10 cellular contexts compared by ENCODE assay signal in genomic region chr5:124527220-124527991, GRCh38.
DNase-seq lines count a peak whose midpoint lies in the region; ATAC-seq and TF ChIP-seq lines count a peak whose summit lies in the region.
"Had no signal": no experiment of that assay in that cellular context is flagged by ENCODE, and none has a peak within 500 bp of the region (broad histone marks: within the 10 kb centered on the region; RNA-seq: fewer than 3 reads in every experiment).

No MANE protein-coding gene starts in this region.

- ATAC-seq in GM21515 (IDR thresholded peaks at IDR 0.05; ENCODE audit: unreplicated experiment) (peak; percentile 48), GM21825 (IDR thresholded peaks at IDR 0.05; ENCODE audit: unreplicated experiment) (no peak)
- no peak for ATAC-seq in naive thymus-derived CD8-positive, alpha-beta T cell

- no peaks in the 10 kb centered on the region for H3K36me3 Mint-ChIP-seq in naive thymus-derived CD8-positive, alpha-beta T cell
- H3K36me3 Mint-ChIP-seq: activated CD4-positive, alpha-beta memory T cell treated with anti-CD3 and anti-CD28 coated beads for 36 hours had no signal

- no peak overlapping the region for H3K27ac Mint-ChIP-seq in naive thymus-derived CD8-positive, alpha-beta T cell
- H3K27ac Mint-ChIP-seq: activated CD4-positive, alpha-beta memory T cell treated with anti-CD3 and anti-CD28 coated beads for 36 hours had no signal

- no peak overlapping the region for H3K4me3 Mint-ChIP-seq in naive thymus-derived CD8-positive, alpha-beta T cell
- H3K4me3 Mint-ChIP-seq: activated CD4-positive, alpha-beta memory T cell treated with anti-CD3 and anti-CD28 coated beads for 36 hours had no signal

- POLR2A ChIA-PET in naive thymus-derived CD8-positive, alpha-beta T cell (lab: Charles Lee), result no interaction called here
- POLR2A ChIA-PET in GM10248 (lab: Yijun Ruan, JAX), result no interaction called here

- H3K27me3 Mint-ChIP-seq in naive thymus-derived CD8-positive, alpha-beta T cell, result peaks cover 0 to 7% (median 5%) of the 10 kb centered on the region in 5 donors
- H3K27me3 Mint-ChIP-seq: activated CD4-positive, alpha-beta memory T cell treated with anti-CD3 and anti-CD28 coated beads for 36 hours had no signal

- no peak for TF ChIP-seq CTCF in GM10248 (IDR thresholded peaks at IDR 0.05; ENCODE audit: control extremely low read depth, extremely low read depth, low read depth, missing control alignments)

- CTCF ChIA-PET in GM10248 (lab: Yijun Ruan, JAX), result interaction anchor here (1.1 kb wide), 1 partner anchor 9 kb away, joined by 3 read pairs; no protein-coding TSS in a partner anchor

- peaks cover 0 to 6% (median under 1%) of the 10 kb centered on the region in 4 donors for H3K4me1 Mint-ChIP-seq in naive thymus-derived CD8-positive, alpha-beta T cell

- H3K9me3 Mint-ChIP-seq in naive thymus-derived CD8-positive, alpha-beta T cell, result peaks cover 0 to 24% (median 3%) of the 10 kb centered on the region in 9 donors

- peak; percentile 24 for DNase-seq in Ammon's horn (ENCODE audit: low spot score)
- DNase-seq in M059J (ENCODE audit: low read depth), result peak; percentile 36
- peak; percentile 90 for DNase-seq in kidney tubule cell (ENCODE audit: low spot score)
- DNase-seq in CD1c-positive myeloid dendritic cell (ENCODE audit: extremely low spot score), result no peak
- no peak for DNase-seq in naive thymus-derived CD8-positive, alpha-beta T cell
- no peak for DNase-seq in GM10248 (ENCODE audit: extremely low spot score)
- DNase-seq: activated CD4-positive, alpha-beta memory T cell treated with anti-CD3 and anti-CD28 coated beads for 36 hours; NCI-H2029 had no signal

Comparison
In these comparisons a context has a peak if more than half of its experiments do, and no peak if none do; other contexts are left out.
1. DNase-seq: peak in Ammon's horn (single experiment), M059J (single experiment) and kidney tubule cell (single experiment); none in CD1c-positive myeloid dendritic cell (single experiment), naive thymus-derived CD8-positive, alpha-beta T cell (0 of 10) and GM10248 (single experiment).